Comparison of ENCODE assay signal across 1 cellular context in the genomic region with DNA sequence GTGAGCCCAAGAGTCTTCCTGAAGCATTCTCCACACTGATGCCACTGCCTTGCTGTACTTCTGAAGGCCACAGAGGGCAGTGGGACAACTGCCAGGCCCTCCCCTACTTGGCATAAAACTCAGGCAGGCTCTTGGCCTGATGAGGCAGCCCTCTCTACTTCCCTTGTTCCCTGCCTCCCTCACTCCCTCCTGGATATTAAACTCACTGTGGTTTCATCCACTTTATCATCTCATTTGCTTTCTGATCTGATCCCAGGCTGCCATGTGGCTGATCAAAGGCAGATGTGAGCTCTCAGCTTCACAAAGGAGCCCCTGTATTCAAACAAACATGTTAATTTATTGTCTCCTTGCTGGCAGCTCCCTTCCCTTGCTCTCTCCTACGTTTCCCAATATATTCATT.
TF ChIP-seq lines count a peak whose summit lies in the region.

No MANE protein-coding gene starts in this region.

TF ChIP-seq in WTC11, 78 proteins besides CTCF, POLR2A, EP300 and RAD21 (continued from another document):
- TF ChIP-seq, protein P1, sequence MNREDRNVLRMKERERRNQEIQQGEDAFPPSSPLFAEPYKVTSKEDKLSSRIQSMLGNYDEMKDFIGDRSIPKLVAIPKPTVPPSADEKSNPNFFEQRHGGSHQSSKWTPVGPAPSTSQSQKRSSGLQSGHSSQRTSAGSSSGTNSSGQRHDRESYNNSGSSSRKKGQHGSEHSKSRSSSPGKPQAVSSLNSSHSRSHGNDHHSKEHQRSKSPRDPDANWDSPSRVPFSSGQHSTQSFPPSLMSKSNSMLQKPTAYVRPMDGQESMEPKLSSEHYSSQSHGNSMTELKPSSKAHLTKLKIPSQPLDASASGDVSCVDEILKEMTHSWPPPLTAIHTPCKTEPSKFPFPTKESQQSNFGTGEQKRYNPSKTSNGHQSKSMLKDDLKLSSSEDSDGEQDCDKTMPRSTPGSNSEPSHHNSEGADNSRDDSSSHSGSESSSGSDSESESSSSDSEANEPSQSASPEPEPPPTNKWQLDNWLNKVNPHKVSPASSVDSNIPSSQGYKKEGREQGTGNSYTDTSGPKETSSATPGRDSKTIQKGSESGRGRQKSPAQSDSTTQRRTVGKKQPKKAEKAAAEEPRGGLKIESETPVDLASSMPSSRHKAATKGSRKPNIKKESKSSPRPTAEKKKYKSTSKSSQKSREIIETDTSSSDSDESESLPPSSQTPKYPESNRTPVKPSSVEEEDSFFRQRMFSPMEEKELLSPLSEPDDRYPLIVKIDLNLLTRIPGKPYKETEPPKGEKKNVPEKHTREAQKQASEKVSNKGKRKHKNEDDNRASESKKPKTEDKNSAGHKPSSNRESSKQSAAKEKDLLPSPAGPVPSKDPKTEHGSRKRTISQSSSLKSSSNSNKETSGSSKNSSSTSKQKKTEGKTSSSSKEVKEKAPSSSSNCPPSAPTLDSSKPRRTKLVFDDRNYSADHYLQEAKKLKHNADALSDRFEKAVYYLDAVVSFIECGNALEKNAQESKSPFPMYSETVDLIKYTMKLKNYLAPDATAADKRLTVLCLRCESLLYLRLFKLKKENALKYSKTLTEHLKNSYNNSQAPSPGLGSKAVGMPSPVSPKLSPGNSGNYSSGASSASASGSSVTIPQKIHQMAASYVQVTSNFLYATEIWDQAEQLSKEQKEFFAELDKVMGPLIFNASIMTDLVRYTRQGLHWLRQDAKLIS (CRISPR knock-in tag; IDR thresholded peaks at IDR 0.05; ENCODE audit: borderline replicate concordance) = no peak
- TF ChIP-seq ZNF416 (CRISPR knock-in tag; IDR thresholded peaks at IDR 0.05) = no peak
- no peak for TF ChIP-seq ZNF219 (CRISPR knock-in tag; IDR thresholded peaks at IDR 0.05; ENCODE audit: borderline replicate concordance)
- TF ChIP-seq, protein P2, sequence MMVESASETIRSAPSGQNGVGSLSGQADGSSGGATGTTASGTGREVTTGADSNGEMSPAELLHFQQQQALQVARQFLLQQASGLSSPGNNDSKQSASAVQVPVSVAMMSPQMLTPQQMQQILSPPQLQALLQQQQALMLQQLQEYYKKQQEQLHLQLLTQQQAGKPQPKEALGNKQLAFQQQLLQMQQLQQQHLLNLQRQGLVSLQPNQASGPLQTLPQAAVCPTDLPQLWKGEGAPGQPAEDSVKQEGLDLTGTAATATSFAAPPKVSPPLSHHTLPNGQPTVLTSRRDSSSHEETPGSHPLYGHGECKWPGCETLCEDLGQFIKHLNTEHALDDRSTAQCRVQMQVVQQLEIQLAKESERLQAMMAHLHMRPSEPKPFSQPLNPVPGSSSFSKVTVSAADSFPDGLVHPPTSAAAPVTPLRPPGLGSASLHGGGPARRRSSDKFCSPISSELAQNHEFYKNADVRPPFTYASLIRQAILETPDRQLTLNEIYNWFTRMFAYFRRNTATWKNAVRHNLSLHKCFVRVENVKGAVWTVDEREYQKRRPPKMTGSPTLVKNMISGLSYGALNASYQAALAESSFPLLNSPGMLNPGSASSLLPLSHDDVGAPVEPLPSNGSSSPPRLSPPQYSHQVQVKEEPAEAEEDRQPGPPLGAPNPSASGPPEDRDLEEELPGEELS (CRISPR knock-in tag; IDR thresholded peaks at IDR 0.05) = no peak
TF ChIP-seq in WTC11: peak in this region for 0.
